ENCODE assay signal across 8 cellular contexts in the genomic region with DNA sequence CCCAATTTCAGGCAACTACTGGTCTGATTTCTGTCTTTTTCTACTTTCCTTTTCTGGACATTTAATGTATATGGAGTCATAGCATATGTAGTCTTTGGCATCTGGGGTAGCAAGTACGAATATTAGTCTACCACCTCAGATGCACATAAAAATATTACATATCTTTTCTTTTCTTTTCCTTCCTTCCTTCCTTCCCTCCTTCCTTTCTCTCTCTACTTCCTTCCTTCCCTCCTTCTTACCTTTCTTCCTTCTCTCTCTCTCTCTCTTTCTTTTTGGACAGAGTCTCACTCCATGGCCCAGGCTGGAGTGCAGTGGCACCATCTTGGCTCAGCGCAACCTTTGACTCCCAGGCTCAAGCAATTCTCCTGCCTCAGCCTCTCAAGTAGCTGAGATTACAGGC.
"Had no signal": no experiment of that assay in that cellular context is flagged by ENCODE, and none has a peak within 500 bp of the region (broad histone marks: within the 10 kb centered on the region; RNA-seq: fewer than 3 reads in every experiment).

No MANE protein-coding gene starts in this region.

- ATAC-seq: GM12878 had no signal

- H3K4me3 ChIP-seq: GM12878 had no signal

- FAIRE-seq: G401.6, GM12878, GM12891, GM12892, GM18507, GM19239 had no signal

- DNase-seq: GDM1, GF-D8 had no signal
